ENCODE assay signal across 12 cellular contexts in genomic region chr16:9095998-9096397, GRCh38. TPM values are rescaled to one million over a fixed set of nuclear protein-coding genes. Genes with fewer than 3 reads are reported as not detected.
DNase-seq lines count a peak whose midpoint lies in the region; ATAC-seq, FAIRE-seq and TF ChIP-seq lines count a peak whose summit lies in the region.
"Had no signal": no experiment of that assay in that cellular context is flagged by ENCODE, and none has a peak within 500 bp of the region (broad histone marks: within the 10 kb centered on the region; RNA-seq: fewer than 3 reads in every experiment).

No MANE protein-coding gene starts in this region.

- in situ Hi-C loops in HepG2 (cut with HindIII; ENCODE audit: extremely low pct_ligation_motif_present, low pct_unique_long_range_greater_than_20kb): no loop called here

- intact Hi-C loops in HepG2 (cut with micrococcal nuclease; ENCODE audit: unreplicated experiment) (loop anchor here (10.0 kb wide), 2 partner anchors 161 to 421 kb away; partner anchors contain the start of gene ABAT), right lobe of liver (cut with DNase I) (no loop called here), lower lobe of right lung (cut with DNase I) (no loop called here)

- TF ChIP-seq RAD21 in HepG2 (CRISPR knock-in tag; IDR thresholded peaks at IDR 0.05): no peak

- no peak overlapping the region for H3K9ac ChIP-seq in HepG2 (ENCODE audit: insufficient read depth, low read depth, low read length)

- peak overlapping the region; percentile 71 for H3K27ac Mint-ChIP-seq in activated naive CD8-positive, alpha-beta T cell
- peak overlapping the region; percentile 79 for H3K27ac Mint-ChIP-seq in type B pancreatic cell

- no peak for TF ChIP-seq POLR2A in HepG2 (IDR thresholded peaks at IDR 0.05; ENCODE audit: insufficient read depth in 1 of 2, low read depth in 2 of 2, low read length in 2 of 2)
- no peak for TF ChIP-seq POLR2A in right lobe of liver (IDR thresholded peaks at IDR 0.05)

- H3K27ac ChIP-seq in HepG2 (ENCODE audit: extremely low read length, insufficient read depth, low read length): no peak overlapping the region
- H3K27ac ChIP-seq in right lobe of liver: no peak overlapping the region
- H3K27ac ChIP-seq in lower lobe of right lung: no peak overlapping the region

- no peak for TF ChIP-seq EP300 in HepG2 (IDR thresholded peaks at IDR 0.05; ENCODE audit: low read depth in 2 of 2, low read length in 2 of 2)
- TF ChIP-seq EP300 in HepG2 (CRISPR knock-in tag; IDR thresholded peaks at IDR 0.05; ENCODE audit: borderline replicate concordance): no peak

- H3K27me3 ChIP-seq in HepG2 (ENCODE audit: control insufficient read depth in 1 of 2, insufficient read depth in 2 of 2, low read length in 2 of 2): no peaks in the 10 kb centered on the region; a peak in 1 of 5 replicates
- H3K27me3 ChIP-seq in right lobe of liver: no peaks in the 10 kb centered on the region
- no peaks in the 10 kb centered on the region for H3K27me3 ChIP-seq in lower lobe of right lung (ENCODE audit: low read depth)
- H3K27me3 ChIP-seq: thyroid gland had no signal

- H3K4me2 ChIP-seq in HepG2 (ENCODE audit: low read depth, low read length): peak overlapping the region; percentile 98

- TF ChIP-seq CTCF in HepG2 (CRISPR knock-in tag; IDR thresholded peaks at IDR 0.05) (no peak), right lobe of liver (IDR thresholded peaks at IDR 0.05) (no peak), lower lobe of right lung (IDR thresholded peaks at IDR 0.05) (no peak), type B pancreatic cell (conservative IDR thresholded peaks at IDR 0.05) (no peak)

- 0 out of 6 replicates have a peak overlapping the region, but pooled peaks of 1 of the 3 experiments have one; percentile 98 for H3K4me3 ChIP-seq in HepG2 (replicated peaks in 1 of 3; ENCODE audit: insufficient read depth in 1 of 3, low read depth in 2 of 3, low read length in 3 of 3)
- H3K4me3 ChIP-seq in right lobe of liver: no peak overlapping the region
- peak overlapping the region; percentile 93 for H3K4me3 ChIP-seq in lower lobe of right lung
- H3K4me3 ChIP-seq: thyroid gland had no signal

- no peak overlapping the region for H2AFZ ChIP-seq in HepG2 (ENCODE audit: low read length)

- no peaks in the 10 kb centered on the region for H3K27me3 Mint-ChIP-seq in activated naive CD8-positive, alpha-beta T cell
- no peaks in the 10 kb centered on the region for H3K27me3 Mint-ChIP-seq in type B pancreatic cell

- no TSS peak for BruUV-seq in HepG2 (replicated peaks; lab: Mats Ljungman, UMichigan)

- ATAC-seq in HepG2: no peak
- no peak for ATAC-seq in right lobe of liver
- ATAC-seq in lower lobe of right lung: no peak

- peaks cover 17 to 44% of the 10 kb centered on the region in 2 experiments for H3K36me3 ChIP-seq in HepG2 (replicated peaks in 1 of 2; ENCODE audit: control insufficient read depth in 1 of 2, insufficient read depth in 2 of 2, low read length in 2 of 2)
- peaks cover 0 to 23% (median 4%) of the 10 kb centered on the region in 4 donors for H3K36me3 ChIP-seq in right lobe of liver
- peaks cover 46% of the 10 kb centered on the region for H3K36me3 ChIP-seq in lower lobe of right lung

- CTCF ChIA-PET in HepG2 (lab: Yijun Ruan, JAX; ENCODE audit: low intra/inter-chr PET ratio, low total read pairs): no interaction called here

- POLR2A ChIA-PET in HepG2 (lab: Yijun Ruan, JAX): interaction anchor here (1.0 kb wide), 1 partner anchor 10 kb away, joined by 3 read pairs; no protein-coding TSS in a partner anchor

- peaks cover 24% of the 10 kb centered on the region for H3K36me3 Mint-ChIP-seq in activated naive CD8-positive, alpha-beta T cell
- peaks cover 47% of the 10 kb centered on the region for H3K36me3 Mint-ChIP-seq in type B pancreatic cell

- DNase-seq in HepG2 (ENCODE audit: low spot score): no peak
- no peak for DNase-seq in right lobe of liver
- DNase-seq in lower lobe of right lung: no peak
- DNase-seq in type B pancreatic cell (ENCODE audit: extremely low spot score, unreplicated experiment): no peak
- DNase-seq in NCI-H446 treated with DMSO at 0.1 percent for 48 hours (lab: John Stamatoyannopoulos, UW): no peak
- DNase-seq in T-helper 9 cell: no peak
- no peak for DNase-seq in SIG-M5 (lab: John Stamatoyannopoulos, UW)
- DNase-seq: midbrain; NCI-H69; stimulated activated CD4-positive, alpha-beta T cell treated with anti-CD3 and anti-CD28 coated beads, Interleukin-1b, Interleukin-23, amount 100 ng/mL, for 48 hours; thyroid gland had no signal

- peaks cover 68% of the 10 kb centered on the region for H3K4me1 Mint-ChIP-seq in activated naive CD8-positive, alpha-beta T cell (ENCODE audit: low read depth)
- peaks cover 47% of the 10 kb centered on the region for H3K4me1 Mint-ChIP-seq in type B pancreatic cell (ENCODE audit: unreplicated experiment)

- H3K9me3 ChIP-seq in HepG2 (ENCODE audit: low read length): no peaks in the 10 kb centered on the region
- no peaks in the 10 kb centered on the region for H3K9me3 ChIP-seq in right lobe of liver
- H3K9me3 ChIP-seq in lower lobe of right lung: no peaks in the 10 kb centered on the region
- H3K9me3 ChIP-seq: thyroid gland had no signal

- H3K9me3 Mint-ChIP-seq in activated naive CD8-positive, alpha-beta T cell (ENCODE audit: low read depth): no peaks in the 10 kb centered on the region
- no peaks in the 10 kb centered on the region for H3K9me3 Mint-ChIP-seq in type B pancreatic cell

- H3K4me3 Mint-ChIP-seq in activated naive CD8-positive, alpha-beta T cell: peak overlapping the region; percentile 94
- peak overlapping the region; percentile 80 for H3K4me3 Mint-ChIP-seq in type B pancreatic cell

- FAIRE-seq in HepG2 (lab: Jason Lieb, UNC): no peak

- H3K4me1 ChIP-seq in HepG2 (ENCODE audit: insufficient read depth, low read length): peaks cover 75% of the 10 kb centered on the region
- peaks cover 2 to 78% (median 31%) of the 10 kb centered on the region in 4 donors for H3K4me1 ChIP-seq in right lobe of liver
- H3K4me1 ChIP-seq in lower lobe of right lung: peaks cover 78% of the 10 kb centered on the region

- H4K20me1 ChIP-seq in HepG2 (ENCODE audit: insufficient read depth, low read length): peaks cover 84% of the 10 kb centered on the region

- peaks cover 94% of the 10 kb centered on the region for H3K79me2 ChIP-seq in HepG2 (ENCODE audit: insufficient read depth, low read length)

TF ChIP-seq in HepG2, 621 proteins besides CTCF, POLR2A, EP300 and RAD21 (continues in another document):
- TF ChIP-seq UBTF (CRISPR knock-in tag; IDR thresholded peaks at IDR 0.05) (no peak), HMG20B (CRISPR knock-in tag; conservative IDR thresholded peaks at IDR 0.05) (no peak), NAIF1 (CRISPR knock-in tag; IDR thresholded peaks at IDR 0.05; ENCODE audit: borderline replicate concordance) (no peak), TFDP2 (CRISPR knock-in tag; IDR thresholded peaks at IDR 0.05) (no peak)

RNA-seq across cellular contexts. Expression of gene HAPSTR1, which starts 4.6 kb away (rescaled TPM):
- 83.2 and 98.4 TPM in 2 replicates for total RNA-seq in HepG2 (2016; rRNA removed; fragmentation: Illumina TruSeq; extraction: Trizol)
- 7.8 and 8.2 TPM in 2 replicates for total RNA-seq in HepG2 (2016; cell fraction: cytosol; rRNA removed; fragmentation: Illumina TruSeq; extraction: Trizol; ENCODE audit: low read depth)
- total RNA-seq in HepG2 (2016; cell fraction: insoluble cytoplasmic fraction; rRNA removed; fragmentation: Illumina TruSeq; extraction: Trizol): 84.4 and 87.6 TPM in 2 replicates
- total RNA-seq in HepG2 (2016; cell fraction: membrane; rRNA removed; fragmentation: Illumina TruSeq; extraction: Trizol): 37.9 and 42.3 TPM in 2 replicates
- 61.0 and 71.2 TPM in 2 replicates for total RNA-seq in HepG2 (2016; cell fraction: nucleus; rRNA removed; fragmentation: Illumina TruSeq; extraction: Trizol)
- polyA plus RNA-seq in HepG2 (2011; rRNA removed): 23.6 and 25.2 TPM in 2 replicates
- 10.9 and 17.5 TPM in 2 replicates for polyA plus RNA-seq in HepG2 (2011; cell fraction: cytosol; rRNA removed)
- 18.7 and 24.1 TPM in 2 replicates for polyA plus RNA-seq in HepG2 (2011; cell fraction: nucleus; rRNA removed)
- polyA plus RNA-seq in HepG2 (2012): 23.7 and 25.0 TPM in 2 replicates
- 2.8 and 3.6 TPM in 2 replicates for polyA plus RNA-seq in HepG2 (2016; cell fraction: cytosol; fragmentation: Illumina TruSeq; extraction: Trizol; ENCODE audit: low read depth)
- polyA plus RNA-seq in HepG2 (2016; cell fraction: insoluble cytoplasmic fraction; fragmentation: Illumina TruSeq; extraction: Trizol; ENCODE audit: low read depth): 37.1 and 37.6 TPM in 2 replicates
- 13.0 and 13.5 TPM in 2 replicates for polyA plus RNA-seq in HepG2 (2016; cell fraction: membrane; fragmentation: Illumina TruSeq; extraction: Trizol; ENCODE audit: low read depth)
- polyA plus RNA-seq in HepG2 (2016; cell fraction: nucleus; fragmentation: Illumina TruSeq; extraction: Trizol; ENCODE audit: insufficient read depth, low read depth): 44.6 and 47.8 TPM in 2 replicates
- 32.6 and 37.5 TPM in 2 replicates for polyA minus RNA-seq in HepG2 (2011; rRNA and poly(A)+ RNA removed; ENCODE audit: low replicate concordance)
- 34.0 and 41.8 TPM in 2 replicates for polyA minus RNA-seq in HepG2 (2011; cell fraction: cytosol; rRNA and poly(A)+ RNA removed)
- 81.2 and 89.8 TPM in 2 replicates for polyA minus RNA-seq in HepG2 (2011; cell fraction: nucleus; rRNA and poly(A)+ RNA removed)
- 10 to 100 TPM; 23.6 to 34.8 (median 28.3) TPM for total RNA-seq in right lobe of liver
- total RNA-seq in lower lobe of right lung: 53.1 TPM
- total RNA-seq in type B pancreatic cell (ENCODE audit: low replicate concordance): 58.4 and 66.2 TPM in 2 replicates
